In the genomic region with DNA sequence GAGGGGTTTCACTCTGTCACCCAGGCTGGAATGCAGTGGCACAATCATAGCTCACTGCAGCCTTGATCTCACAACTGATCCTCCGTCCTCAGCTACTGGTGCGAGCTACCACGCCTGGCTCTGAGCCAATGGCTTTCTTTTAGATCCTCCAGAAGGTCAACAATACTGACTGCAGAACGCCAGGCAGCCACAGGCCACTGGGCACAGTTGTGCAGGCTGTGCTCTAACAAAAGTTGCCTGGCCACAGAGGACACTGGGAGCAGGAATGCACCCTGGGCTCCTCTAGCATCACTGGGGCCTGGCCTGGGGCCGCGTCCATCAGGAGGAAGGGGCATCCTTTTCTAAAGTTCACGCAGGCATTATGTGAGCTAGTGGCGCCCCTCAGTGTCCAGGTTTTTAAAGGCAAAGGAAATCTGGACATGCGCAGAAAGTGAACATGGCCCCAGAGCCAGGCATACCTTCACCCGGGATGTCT, we compare ENCODE assay signal across 8 cellular contexts. TPM values are rescaled to one million over a fixed set of nuclear protein-coding genes. Genes with fewer than 3 reads are reported as not detected.
A peak's percentile ranks its signal among the peaks of the same experiment; 100 is the strongest.
DNase-seq lines count a peak whose midpoint lies in the region; ATAC-seq, FAIRE-seq and TF ChIP-seq lines count a peak whose summit lies in the region.

No MANE protein-coding gene starts in this region.

- TF ChIP-seq CTCF in GM12878 (IDR thresholded peaks at IDR 0.05 in 2 of 3, conservative IDR thresholded peaks at IDR 0.05 in 1 of 3; ENCODE audit: control insufficient read depth in 2 of 3, extremely low read depth in 1 of 3, insufficient read depth in 1 of 3, low read depth in 3 of 3, low read length in 3 of 3): peak in 1 of 3 experiments; percentile 30; a peak in 3 of 6 replicates

- ATAC-seq in GM12878: peak; percentile 27; the same call in 2 of the 3 replicates
- ATAC-seq in HG03469 (IDR thresholded peaks at IDR 0.05; ENCODE audit: unreplicated experiment): no peak

- BruUV-seq in GM12878 (replicated peaks; lab: Mats Ljungman, UMichigan): no TSS peak

- intact Hi-C loops in GM12878 (cut with micrococcal nuclease; ENCODE audit: unreplicated experiment): loop anchor here (1.0 kb wide), 1 partner anchor 411 kb away; no protein-coding TSS in a partner anchor

- no peak for TF ChIP-seq POLR2A in GM12878 (IDR thresholded peaks at IDR 0.05; ENCODE audit: low read depth, low read length)

- POLR2A ChIA-PET in GM12878 (lab: Charles Lee): interaction anchor here (0.5 to 0.7 kb wide), 2 partner anchors 28 to 404 kb away, joined by 4 read pairs; no protein-coding TSS in a partner anchor

- no peak overlapping the region for H3K9ac ChIP-seq in GM12878 (ENCODE audit: control insufficient read depth, insufficient read depth, low read length)

- H3K27ac ChIP-seq in GM12878 (ENCODE audit: control insufficient read depth, insufficient read depth): no peak overlapping the region

- in situ Hi-C loops in GM12878 (cut with MboI): loop anchor here (10.0 kb wide), 1 partner anchor 409 kb away; no protein-coding TSS in a partner anchor

- DNase-seq in DMS53 (lab: John Stamatoyannopoulos, UW): peak; percentile 81
- DNase-seq in LHCN-M2 (ENCODE audit: low read depth): peak; percentile 68
- DNase-seq in GM12878 (ENCODE audit: low read depth, low spot score): no peak
- DNase-seq in midbrain (lab: John Stamatoyannopoulos, UW): peak; percentile 30
- no peak for DNase-seq in NCI-H2081 treated with DMSO at 0.1 percent for 48 hours (lab: John Stamatoyannopoulos, UW)
- no peak for DNase-seq in NCI-H345 treated with DMSO at 0.1 percent for 48 hours (lab: John Stamatoyannopoulos, UW; ENCODE audit: unreplicated experiment)
- no peak for DNase-seq in NCI-H1436 treated with DMSO at 0.1 percent for 48 hours (lab: John Stamatoyannopoulos, UW)

- peak; percentile 45 for TF ChIP-seq RAD21 in GM12878 (IDR thresholded peaks at IDR 0.05; ENCODE audit: insufficient read depth, low read depth, low read length)

- SMC1A ChIA-PET in GM12878 (lab: Charles Lee; ENCODE audit: uncharacterized antibody, unreplicated experiment): no interaction called here

- no peaks in the 10 kb centered on the region; the same call in 2 of the 3 replicates for H3K9me3 ChIP-seq in GM12878 (replicated peaks; ENCODE audit: control insufficient read depth, insufficient read depth, low read length)

- no peak for TF ChIP-seq EP300 in GM12878 (IDR thresholded peaks at IDR 0.05; ENCODE audit: borderline replicate concordance in 1 of 2, control insufficient read depth in 1 of 2, low read depth in 2 of 2, low read length in 2 of 2)

- WGBS in GM12878 (ENCODE audit: insufficient coverage, insufficient replicate concordance, low lambda C conversion rate, missing lambda C conversion rate): 9% methylated on average over 10 of the region's 10 CpGs

- H3K36me3 ChIP-seq in GM12878 (ENCODE audit: control insufficient read depth in 2 of 2, insufficient read depth in 2 of 2, low read length in 1 of 2): no peaks in the 10 kb centered on the region

- no peaks in the 10 kb centered on the region for H3K79me2 ChIP-seq in GM12878 (ENCODE audit: control insufficient read depth, insufficient read depth, low read length)

- H3K4me3 ChIP-seq in GM12878: no peak overlapping the region

- RAD21 ChIA-PET in GM12878 (lab: Charles Lee; ENCODE audit: unreplicated experiment): interaction anchor here (0.7 to 1.5 kb wide), 2 partner anchors 62 to 410 kb away, joined by 3 to 6 read pairs; no protein-coding TSS in a partner anchor

- no peaks in the 10 kb centered on the region for H3K4me1 ChIP-seq in GM12878 (ENCODE audit: control insufficient read depth, insufficient read depth, low read length)

- no peaks in the 10 kb centered on the region for H3K27me3 ChIP-seq in GM12878 (replicated peaks in 1 of 2; ENCODE audit: control insufficient read depth in 2 of 2, insufficient read depth in 2 of 2, low read length in 1 of 2)

- H2AFZ ChIP-seq in GM12878 (ENCODE audit: control insufficient read depth, low read depth, low read length): no peak overlapping the region

- FAIRE-seq in GM12878 (lab: Jason Lieb, UNC): no peak

- no peak overlapping the region for H3K4me2 ChIP-seq in GM12878 (ENCODE audit: control insufficient read depth, insufficient read depth)

- H4K20me1 ChIP-seq in GM12878 (ENCODE audit: control insufficient read depth, insufficient read depth): no peaks in the 10 kb centered on the region

- CTCF ChIA-PET in GM12878 (lab: Yijun Ruan, JAX): interaction anchor here (0.6 to 2.6 kb wide), 3 partner anchors 404 to 431 kb away, joined by 3 to 17 read pairs (median 4); no protein-coding TSS in a partner anchor

RNA-seq across cellular contexts. Expression of gene PORCN, which starts 14.9 kb away (rescaled TPM):
- total RNA-seq in LHCN-M2 (2014; rRNA removed) (100 and 122 TPM in 2 replicates), GM12878 (2014; rRNA removed) (15.2 and 16.6 TPM in 2 replicates), GM12878 (2014; rRNA removed; fragmentation: Illumina TruSeq; extraction: Trizol) (5.7 and 7.9 TPM in 2 replicates), GM12878 (2021) (14.0 and 18.0 TPM in 2 replicates)
- polyA plus RNA-seq in LHCN-M2 (2012): 123 TPM
- total RNA-seq in GM12878 (2013; cell fraction: nucleolus; rRNA removed): 17.6 and 19.7 TPM in 2 replicates
- polyA plus RNA-seq in GM12878 (2011; ENCODE audit: low read depth): 4.8 TPM
- polyA plus RNA-seq in GM12878 (2011; rRNA removed) (5.6 and 12.9 TPM in 2 replicates), GM12878 (2014; fragmentation: Illumina TruSeq; extraction: Trizol) (8.3 and 12.5 TPM in 2 replicates), GM12878 (2014; fragmentation: Nextera tagmentation; extraction: Ambion mirVana) (1 to 10 TPM in 1 of 2 experiments, under 1 TPM in 1; 0.27 to 1.4 TPM), GM12878 (2014; rRNA removed) (17.9 and 19.5 TPM in 2 replicates), GM12878 (2016; fragmentation: Nextera tagmentation; extraction: Ambion mirVana) (10 to 100 TPM; 18.2 to 21.0 TPM)
- 24.2 and 24.8 TPM in 2 replicates for polyA plus RNA-seq in GM12878 (2011; cell fraction: cytosol; rRNA removed)
- 53.9 and 63.7 TPM in 2 replicates for polyA plus RNA-seq in GM12878 (2011; cell fraction: nucleus; rRNA removed)
- polyA plus RNA-seq in GM12878 (2012): 11.5 and 11.7 TPM in 2 replicates
- 14.8 and 21.4 TPM in 2 replicates for polyA minus RNA-seq in GM12878 (2011; rRNA and poly(A)+ RNA removed)
- polyA minus RNA-seq in GM12878 (2011; cell fraction: cytosol; rRNA and poly(A)+ RNA removed): 3.5 and 7.5 TPM in 2 replicates
- polyA minus RNA-seq in GM12878 (2011; cell fraction: nucleus; rRNA and poly(A)+ RNA removed): 13.5 and 19.2 TPM in 2 replicates

RNA-seq across cellular contexts. Expression of gene FTSJ1, which starts 17.9 kb away (rescaled TPM):
- total RNA-seq in LHCN-M2 (2014; rRNA removed) (136 and 152 TPM in 2 replicates), GM12878 (2014; rRNA removed) (86.0 and 87.8 TPM in 2 replicates), GM12878 (2014; rRNA removed; fragmentation: Illumina TruSeq; extraction: Trizol) (46.9 and 58.3 TPM in 2 replicates), GM12878 (2021) (57.4 and 60.7 TPM in 2 replicates)
- polyA plus RNA-seq in LHCN-M2 (2012): 161 TPM
- 20.9 and 25.4 TPM in 2 replicates for total RNA-seq in GM12878 (2013; cell fraction: nucleolus; rRNA removed)
- 30.9 TPM for polyA plus RNA-seq in GM12878 (2011; ENCODE audit: low read depth)
- polyA plus RNA-seq in GM12878 (2011; rRNA removed) (25.2 and 31.0 TPM in 2 replicates), GM12878 (2014; fragmentation: Illumina TruSeq; extraction: Trizol) (32.6 and 46.5 TPM in 2 replicates), GM12878 (2014; fragmentation: Nextera tagmentation; extraction: Ambion mirVana) (10 to 100 TPM in 1 of 2 experiments, 1 to 10 TPM in 1; 8.8 to 18.2 TPM), GM12878 (2014; rRNA removed) (67.8 and 68.8 TPM in 2 replicates), GM12878 (2016; fragmentation: Nextera tagmentation; extraction: Ambion mirVana) (10 to 100 TPM; 74.9 to 86.9 TPM)
- polyA plus RNA-seq in GM12878 (2011; cell fraction: cytosol; rRNA removed): 46.7 and 55.0 TPM in 2 replicates
- polyA plus RNA-seq in GM12878 (2011; cell fraction: nucleus; rRNA removed): 69.8 and 78.7 TPM in 2 replicates
- 41.7 and 42.2 TPM in 2 replicates for polyA plus RNA-seq in GM12878 (2012)
- polyA minus RNA-seq in GM12878 (2011; rRNA and poly(A)+ RNA removed): 20.2 and 35.4 TPM in 2 replicates
- 13.9 and 16.3 TPM in 2 replicates for polyA minus RNA-seq in GM12878 (2011; cell fraction: cytosol; rRNA and poly(A)+ RNA removed)
- 13.5 and 19.6 TPM in 2 replicates for polyA minus RNA-seq in GM12878 (2011; cell fraction: nucleus; rRNA and poly(A)+ RNA removed)

RNA-seq across cellular contexts. Expression of gene SLC38A5, which starts 23.9 kb away (rescaled TPM):
- total RNA-seq in LHCN-M2 (2014; rRNA removed) (2.9 and 4.4 TPM in 2 replicates), GM12878 (2014; rRNA removed) (81.3 and 96.2 TPM in 2 replicates), GM12878 (2014; rRNA removed; fragmentation: Illumina TruSeq; extraction: Trizol) (51.5 and 53.6 TPM in 2 replicates), GM12878 (2021) (95.6 and 102 TPM in 2 replicates)
- 8.6 TPM for polyA plus RNA-seq in LHCN-M2 (2012)
- 48.5 and 53.5 TPM in 2 replicates for total RNA-seq in GM12878 (2013; cell fraction: nucleolus; rRNA removed)
- polyA plus RNA-seq in GM12878 (2011; ENCODE audit: low read depth): 49.7 TPM
- polyA plus RNA-seq in GM12878 (2011; rRNA removed) (30.5 and 59.9 TPM in 2 replicates), GM12878 (2014; fragmentation: Illumina TruSeq; extraction: Trizol) (42.5 and 65.0 TPM in 2 replicates), GM12878 (2014; fragmentation: Nextera tagmentation; extraction: Ambion mirVana) (1 to 10 TPM; 4.2 to 9.0 TPM), GM12878 (2014; rRNA removed) (108 and 142 TPM in 2 replicates), GM12878 (2016; fragmentation: Nextera tagmentation; extraction: Ambion mirVana) (10 to 100 TPM; 76.2 to 81.3 TPM)
- 124 and 168 TPM in 2 replicates for polyA plus RNA-seq in GM12878 (2011; cell fraction: cytosol; rRNA removed)
- polyA plus RNA-seq in GM12878 (2011; cell fraction: nucleus; rRNA removed): 173 and 209 TPM in 2 replicates
- polyA plus RNA-seq in GM12878 (2012): 50.5 and 68.3 TPM in 2 replicates
- 101 and 115 TPM in 2 replicates for polyA minus RNA-seq in GM12878 (2011; rRNA and poly(A)+ RNA removed)
- 46.5 and 48.4 TPM in 2 replicates for polyA minus RNA-seq in GM12878 (2011; cell fraction: cytosol; rRNA and poly(A)+ RNA removed)
- 21.0 and 31.1 TPM in 2 replicates for polyA minus RNA-seq in GM12878 (2011; cell fraction: nucleus; rRNA and poly(A)+ RNA removed)

RNA-seq across cellular contexts. Expression of gene EBP, which starts 27.7 kb away (rescaled TPM):
- total RNA-seq in LHCN-M2 (2014; rRNA removed) (37.7 and 41.8 TPM in 2 replicates), GM12878 (2014; rRNA removed) (159 and 169 TPM in 2 replicates), GM12878 (2014; rRNA removed; fragmentation: Illumina TruSeq; extraction: Trizol) (169 and 174 TPM in 2 replicates), GM12878 (2021) (154 and 170 TPM in 2 replicates)
- polyA plus RNA-seq in LHCN-M2 (2012): 108 TPM
- total RNA-seq in GM12878 (2013; cell fraction: nucleolus; rRNA removed): 38.1 and 42.3 TPM in 2 replicates
- polyA plus RNA-seq in GM12878 (2011; ENCODE audit: low read depth): 95.3 TPM
- polyA plus RNA-seq in GM12878 (2011; rRNA removed) (69.5 and 125 TPM in 2 replicates), GM12878 (2014; fragmentation: Illumina TruSeq; extraction: Trizol) (126 and 163 TPM in 2 replicates), GM12878 (2014; fragmentation: Nextera tagmentation; extraction: Ambion mirVana) (100 to 1,000 TPM; 364 to 628 TPM), GM12878 (2014; rRNA removed) (183 and 185 TPM in 2 replicates), GM12878 (2016; fragmentation: Nextera tagmentation; extraction: Ambion mirVana) (100 to 1,000 TPM; 242 to 263 TPM)
- polyA plus RNA-seq in GM12878 (2011; cell fraction: cytosol; rRNA removed): 248 and 252 TPM in 2 replicates
- 145 and 191 TPM in 2 replicates for polyA plus RNA-seq in GM12878 (2011; cell fraction: nucleus; rRNA removed)
- polyA plus RNA-seq in GM12878 (2012): 113 and 128 TPM in 2 replicates
- polyA minus RNA-seq in GM12878 (2011; rRNA and poly(A)+ RNA removed): 180 and 246 TPM in 2 replicates
- polyA minus RNA-seq in GM12878 (2011; cell fraction: cytosol; rRNA and poly(A)+ RNA removed): 67.8 and 83.2 TPM in 2 replicates
- polyA minus RNA-seq in GM12878 (2011; cell fraction: nucleus; rRNA and poly(A)+ RNA removed): 26.2 and 38.9 TPM in 2 replicates

RNA-seq across cellular contexts. Expression of gene TBC1D25, which starts 45.6 kb away (rescaled TPM):
- total RNA-seq in LHCN-M2 (2014; rRNA removed): 9.2 and 9.7 TPM in 2 replicates
- 17.0 TPM for polyA plus RNA-seq in LHCN-M2 (2012)
- total RNA-seq in GM12878 (2013; cell fraction: nucleolus; rRNA removed): 12.4 and 13.6 TPM in 2 replicates
- total RNA-seq in GM12878 (2014; rRNA removed): 8.0 and 8.3 TPM in 2 replicates
- 2.0 and 2.7 TPM in 2 replicates for total RNA-seq in GM12878 (2014; rRNA removed; fragmentation: Illumina TruSeq; extraction: Trizol)
- total RNA-seq in GM12878 (2021): 17.3 and 20.6 TPM in 2 replicates
- 9.3 TPM for polyA plus RNA-seq in GM12878 (2011; ENCODE audit: low read depth)
- polyA plus RNA-seq in GM12878 (2011; rRNA removed): 3.6 and 9.6 TPM in 2 replicates
- 14.6 and 15.2 TPM in 2 replicates for polyA plus RNA-seq in GM12878 (2011; cell fraction: cytosol; rRNA removed)
- polyA plus RNA-seq in GM12878 (2011; cell fraction: nucleus; rRNA removed): 23.3 and 30.6 TPM in 2 replicates
- 18.8 and 19.5 TPM in 2 replicates for polyA plus RNA-seq in GM12878 (2012)
- polyA plus RNA-seq in GM12878 (2014; fragmentation: Illumina TruSeq; extraction: Trizol): 7.0 and 10.4 TPM in 2 replicates
- polyA plus RNA-seq in GM12878 (2014; fragmentation: Nextera tagmentation; extraction: Ambion mirVana): 1 to 10 TPM in 1 of 2 experiments, under 1 TPM in 1; 0.79 to 2.3 TPM
- polyA plus RNA-seq in GM12878 (2014; rRNA removed): 13.5 and 13.8 TPM in 2 replicates
- polyA plus RNA-seq in GM12878 (2016; fragmentation: Nextera tagmentation; extraction: Ambion mirVana): 10 to 100 TPM; 11.3 to 11.6 TPM
- polyA minus RNA-seq in GM12878 (2011; rRNA and poly(A)+ RNA removed): 9.7 and 12.3 TPM in 2 replicates
- polyA minus RNA-seq in GM12878 (2011; cell fraction: cytosol; rRNA and poly(A)+ RNA removed): 3.1 and 5.7 TPM in 2 replicates
- 4.8 and 8.2 TPM in 2 replicates for polyA minus RNA-seq in GM12878 (2011; cell fraction: nucleus; rRNA and poly(A)+ RNA removed)

Comparison
In these comparisons a context has a peak if more than half of its experiments do, and no peak if none do; other contexts are left out.
1. DNase-seq: peak in DMS53 (single experiment), LHCN-M2 (single experiment) and midbrain (single experiment); none in GM12878 (single experiment), NCI-H2081 treated with DMSO at 0.1 percent for 48 hours (single experiment), NCI-H345 treated with DMSO at 0.1 percent for 48 hours (single experiment) and NCI-H1436 treated with DMSO at 0.1 percent for 48 hours (single experiment).